2 cellular contexts compared by ENCODE assay signal in genomic region chr1:53542551-53542950, GRCh38.
TF ChIP-seq lines count a peak whose summit lies in the region.

No MANE protein-coding gene starts in this region.

TF ChIP-seq in HepG2, 621 proteins besides CTCF, POLR2A, EP300 and RAD21:
- no peak for TF ChIP-seq MTERF4 (CRISPR knock-in tag; IDR thresholded peaks at IDR 0.05)
- no peak for TF ChIP-seq TRIM22 (IDR thresholded peaks at IDR 0.05)
- TF ChIP-seq ZNF235 (CRISPR knock-in tag; IDR thresholded peaks at IDR 0.05; ENCODE audit: borderline replicate concordance) = no peak
- TF ChIP-seq SAFB2 (CRISPR knock-in tag; IDR thresholded peaks at IDR 0.05; ENCODE audit: borderline replicate concordance, low read depth) = no peak
- no peak for TF ChIP-seq NCOA5 (CRISPR knock-in tag; IDR thresholded peaks at IDR 0.05)
- TF ChIP-seq RNF2 (conservative IDR thresholded peaks at IDR 0.05; ENCODE audit: low read depth) = no peak

TF ChIP-seq in H1, 55 proteins besides CTCF, POLR2A, EP300 and RAD21:
- TF ChIP-seq CEBPB (IDR thresholded peaks at IDR 0.05; ENCODE audit: low read depth, low read length) = no peak
- TF ChIP-seq ASH2L (IDR thresholded peaks at IDR 0.05; ENCODE audit: low read length) = no peak
- TF ChIP-seq CBX8 (IDR thresholded peaks at IDR 0.05; ENCODE audit: borderline replicate concordance, low read depth, low read length) = no peak
- TF ChIP-seq SIN3A (conservative IDR thresholded peaks at IDR 0.05 in 1 of 2, IDR thresholded peaks at IDR 0.05 in 1 of 2; ENCODE audit: low read depth in 1 of 2, low read length in 2 of 2) = no peak
- no peak for TF ChIP-seq SAP30 (IDR thresholded peaks at IDR 0.05; ENCODE audit: insufficient read depth, insufficient replicate concordance, low read length)
- no peak for TF ChIP-seq MAFK (IDR thresholded peaks at IDR 0.05; ENCODE audit: low read depth, low read length)
- no peak for TF ChIP-seq PHF8 (conservative IDR thresholded peaks at IDR 0.05; ENCODE audit: low read depth, low read length)
- TF ChIP-seq HDAC2 (IDR thresholded peaks at IDR 0.05; ENCODE audit: borderline replicate concordance in 1 of 2, low read depth in 2 of 2, low read length in 2 of 2) = no peak
